12 cellular contexts compared by ENCODE assay signal in the genomic region with DNA sequence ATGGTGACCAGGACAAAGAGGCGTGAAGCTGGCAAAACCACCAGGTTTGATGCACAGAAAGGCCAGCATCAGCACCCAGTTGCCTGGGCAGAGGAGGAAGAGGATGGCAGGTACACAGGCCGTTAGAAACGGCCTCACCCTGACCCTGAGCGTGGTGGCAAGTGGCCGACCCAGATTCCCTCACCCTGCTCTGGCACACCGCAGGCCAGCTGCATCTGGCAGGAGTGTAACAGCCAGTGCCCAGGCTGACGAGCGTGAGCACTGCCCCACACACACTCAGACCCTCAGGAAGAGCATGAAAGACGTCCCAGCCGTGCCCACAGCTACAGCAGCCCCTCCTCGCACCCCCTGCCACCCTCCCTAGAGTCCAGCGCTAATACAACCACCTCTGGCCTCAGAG.
DNase-seq lines count a peak whose midpoint lies in the region; ATAC-seq, FAIRE-seq and TF ChIP-seq lines count a peak whose summit lies in the region.
"Had no signal": no experiment of that assay in that cellular context is flagged by ENCODE, and none has a peak within 500 bp of the region (broad histone marks: within the 10 kb centered on the region; RNA-seq: fewer than 3 reads in every experiment).

No MANE protein-coding gene starts in this region.

- no peaks in the 10 kb centered on the region for H3K27me3 Mint-ChIP-seq in CD4-positive, alpha-beta T cell
- H3K27me3 Mint-ChIP-seq in T-helper 17 cell (no peaks in the 10 kb centered on the region), neural progenitor cell (ENCODE audit: insufficient read depth, low read depth) (peaks cover 6% of the 10 kb centered on the region)

- no peak for FAIRE-seq in RCC 7860 (lab: Jason Lieb, UNC)

- POLR2A ChIA-PET in CD4-positive, alpha-beta T cell (lab: Charles Lee) = interaction anchor here (0.7 to 3.4 kb wide), 4 partner anchors 18 to 93 kb away, joined by 3 to 15 read pairs (median 3); no protein-coding TSS in a partner anchor

- H3K27me3 ChIP-seq in CD4-positive, alpha-beta T cell (ENCODE audit: control insufficient read depth, insufficient read depth, low read length) = no peaks in the 10 kb centered on the region
- no peaks in the 10 kb centered on the region for H3K27me3 ChIP-seq in neural progenitor cell

- H3K9me3 ChIP-seq in CD4-positive, alpha-beta T cell (ENCODE audit: control insufficient read depth, low read length) = no peaks in the 10 kb centered on the region
- no peaks in the 10 kb centered on the region for H3K9me3 ChIP-seq in T-helper 17 cell (ENCODE audit: control insufficient read depth, low read length, poor library complexity, severe bottlenecking)
- H3K9me3 ChIP-seq in neural progenitor cell (ENCODE audit: low read depth) = no peaks in the 10 kb centered on the region
- H3K9me3 ChIP-seq: thoracic aorta had no signal

- intact Hi-C loops in CD4-positive, alpha-beta T cell (cut with DNase I, micrococcal nuclease) = loop anchor here in 1 of 2 experiments (2.0 to 5.0 kb wide), 4 partner anchors 20 to 76 kb away; no protein-coding TSS in a partner anchor

- no peak for DNase-seq in CD4-positive, alpha-beta T cell
- DNase-seq in T-helper 17 cell (no peak), epithelial cell of prostate (ENCODE audit: low read depth, low spot score) (no peak), neural progenitor cell (ENCODE audit: low spot score) (no peak), mucosa of gallbladder (ENCODE audit: low spot score) (no peak), RCC 7860 (ENCODE audit: low spot score) (no peak)
- DNase-seq: DMS 273 treated with DMSO at 0.1 percent for 48 hours, NCI-H2227 treated with DMSO at 0.1 percent for 48 hours had no signal

- H3K4me1 Mint-ChIP-seq in CD4-positive, alpha-beta T cell (ENCODE audit: low read depth) = peaks cover 92% of the 10 kb centered on the region
- H3K4me1 Mint-ChIP-seq in T-helper 17 cell (peaks cover 75% of the 10 kb centered on the region), neural progenitor cell (peaks cover 81% of the 10 kb centered on the region)

- H3K27ac Mint-ChIP-seq in CD4-positive, alpha-beta T cell = peak overlapping the region; percentile 95
- H3K27ac Mint-ChIP-seq in T-helper 17 cell (peak overlapping the region; percentile 96), neural progenitor cell (no peak overlapping the region)

- no peak overlapping the region for H3K9ac ChIP-seq in neural progenitor cell
- H3K9ac ChIP-seq: KMS-11 had no signal

- H3K4me3 ChIP-seq in neural progenitor cell = no peak overlapping the region
- H3K4me3 ChIP-seq: thoracic aorta had no signal

- peaks cover 8% of the 10 kb centered on the region for H3F3A ChIP-seq in neural progenitor cell (ENCODE audit: low read depth)

- H3K36me3 Mint-ChIP-seq in CD4-positive, alpha-beta T cell (ENCODE audit: low read depth) = peaks cover 18% of the 10 kb centered on the region
- H3K36me3 Mint-ChIP-seq in T-helper 17 cell (ENCODE audit: low read depth) = no peaks in the 10 kb centered on the region
- H3K36me3 Mint-ChIP-seq in neural progenitor cell = peaks cover 1% of the 10 kb centered on the region

- CTCF ChIA-PET in CD4-positive, alpha-beta T cell (lab: Charles Lee) = interaction anchor here (1.1 to 2.9 kb wide), 4 partner anchors 12 to 100 kb away, joined by 3 to 8 read pairs (median 4); a partner anchor contains a TSS

- no peak overlapping the region for H2AFZ ChIP-seq in neural progenitor cell (replicated peaks)

- H3K4me1 ChIP-seq in neural progenitor cell = peaks cover 77% of the 10 kb centered on the region

- peak overlapping the region; percentile 52 for H3K27ac ChIP-seq in CD4-positive, alpha-beta T cell (ENCODE audit: low read depth, low read length)
- H3K27ac ChIP-seq in epithelial cell of prostate (peak overlapping the region; percentile 67), neural progenitor cell (peak overlapping the region; percentile 39)
- H3K27ac ChIP-seq: KMS-11 had no signal

- no peak for ATAC-seq in CD4-positive, alpha-beta T cell (ENCODE audit: poor library complexity)
- no peak for ATAC-seq in T-helper 17 cell
- ATAC-seq in GM19463 (IDR thresholded peaks at IDR 0.05; ENCODE audit: unreplicated experiment) = no peak
- ATAC-seq in HG02852 (IDR thresholded peaks at IDR 0.05; ENCODE audit: unreplicated experiment) = no peak

- peak overlapping the region; percentile 88 for H3K4me3 Mint-ChIP-seq in CD4-positive, alpha-beta T cell
- H3K4me3 Mint-ChIP-seq in T-helper 17 cell (peak overlapping the region; percentile 84), neural progenitor cell (no peak overlapping the region)

- TF ChIP-seq CTCF in CD4-positive, alpha-beta T cell (IDR thresholded peaks at IDR 0.05) = no peak
- no peak for TF ChIP-seq CTCF in neural progenitor cell (IDR thresholded peaks at IDR 0.05)

- H4K20me1 ChIP-seq in neural progenitor cell (ENCODE audit: low read depth) = peaks cover 100% of the 10 kb centered on the region

- H3K36me3 ChIP-seq in neural progenitor cell = no peaks in the 10 kb centered on the region
- H3K36me3 ChIP-seq: thoracic aorta had no signal

- H3K9me3 Mint-ChIP-seq in CD4-positive, alpha-beta T cell = no peaks in the 10 kb centered on the region
- no peaks in the 10 kb centered on the region for H3K9me3 Mint-ChIP-seq in neural progenitor cell

- H3K79me2 ChIP-seq in neural progenitor cell (ENCODE audit: low read depth) = peaks cover 100% of the 10 kb centered on the region

- H3K4me2 ChIP-seq in neural progenitor cell = no peak overlapping the region
- H3K4me2 ChIP-seq: KMS-11 had no signal
